ENCODE assay signal across 25 cellular contexts in genomic region chr14:31222834-31223233, GRCh38. TPM values are rescaled to one million over a fixed set of nuclear protein-coding genes. Genes with fewer than 3 reads are reported as not detected.
DNase-seq lines count a peak whose midpoint lies in the region; ATAC-seq, FAIRE-seq and TF ChIP-seq lines count a peak whose summit lies in the region.
"Had no signal": no experiment of that assay in that cellular context is flagged by ENCODE, and none has a peak within 500 bp of the region (broad histone marks: within the 10 kb centered on the region; RNA-seq: fewer than 3 reads in every experiment).

No MANE protein-coding gene starts in this region.

- in situ Hi-C loops in HepG2 (cut with HindIII; ENCODE audit: extremely low pct_ligation_motif_present, low pct_unique_long_range_greater_than_20kb) = no loop called here

- H3K36me3 Mint-ChIP-seq in naive thymus-derived CD4-positive, alpha-beta T cell = no peaks in the 10 kb centered on the region
- H3K36me3 Mint-ChIP-seq: CD14-positive monocyte; CD4-positive, alpha-beta memory T cell; CD4-positive, CD25-positive, alpha-beta regulatory T cell; CD8-positive, alpha-beta memory T cell had no signal

- no peak for ATAC-seq in HepG2
- ATAC-seq in right lobe of liver = no peak
- ATAC-seq in left colon = peak; percentile 21
- no peak for ATAC-seq in naive thymus-derived CD4-positive, alpha-beta T cell
- ATAC-seq: GM12878 had no signal

- TF ChIP-seq EP300 in HepG2 (IDR thresholded peaks at IDR 0.05; ENCODE audit: low read depth in 2 of 2, low read length in 2 of 2) (no peak), HepG2 (CRISPR knock-in tag; IDR thresholded peaks at IDR 0.05; ENCODE audit: borderline replicate concordance) (no peak)

- H3K79me2 ChIP-seq in HepG2 (ENCODE audit: insufficient read depth, low read length) = no peaks in the 10 kb centered on the region

- H3K4me3 ChIP-seq in HepG2 (replicated peaks in 1 of 3; ENCODE audit: insufficient read depth in 1 of 3, low read depth in 2 of 3, low read length in 3 of 3) (no peak overlapping the region), right lobe of liver (no peak overlapping the region)
- H3K4me3 ChIP-seq in naive thymus-derived CD4-positive, alpha-beta T cell (ENCODE audit: low read length) = no peak overlapping the region
- H3K4me3 ChIP-seq: BLaER1, GM12878 had no signal

- H3K27ac ChIP-seq in HepG2 (ENCODE audit: extremely low read length, insufficient read depth, low read length) (no peak overlapping the region), right lobe of liver (no peak overlapping the region)
- H3K27ac ChIP-seq in naive thymus-derived CD4-positive, alpha-beta T cell (ENCODE audit: low read depth, low read length) = no peak overlapping the region
- H3K27ac ChIP-seq: 22Rv1, BLaER1 had no signal

- H3K4me1 ChIP-seq in HepG2 (ENCODE audit: insufficient read depth, low read length) (peaks cover 8% of the 10 kb centered on the region), right lobe of liver (no peaks in the 10 kb centered on the region)
- no peaks in the 10 kb centered on the region for H3K4me1 ChIP-seq in naive thymus-derived CD4-positive, alpha-beta T cell (ENCODE audit: control insufficient read depth in 2 of 2, insufficient read depth in 2 of 2, low read length in 2 of 2)
- H3K4me1 ChIP-seq: BE2C, BLaER1 had no signal

- H4K20me1 ChIP-seq in HepG2 (ENCODE audit: insufficient read depth, low read length) = no peaks in the 10 kb centered on the region
- H4K20me1 ChIP-seq: BLaER1 had no signal

- H3K36me3 ChIP-seq in HepG2 (replicated peaks in 1 of 2; ENCODE audit: control insufficient read depth in 1 of 2, insufficient read depth in 2 of 2, low read length in 2 of 2) (no peaks in the 10 kb centered on the region), right lobe of liver (no peaks in the 10 kb centered on the region)
- H3K36me3 ChIP-seq in naive thymus-derived CD4-positive, alpha-beta T cell (ENCODE audit: control insufficient read depth in 2 of 3, insufficient read depth in 3 of 3, low read length in 3 of 3) = no peaks in the 10 kb centered on the region
- H3K36me3 ChIP-seq: BE2C, BLaER1 had no signal

- H3K9me3 ChIP-seq in HepG2 (ENCODE audit: low read length) (no peaks in the 10 kb centered on the region), right lobe of liver (no peaks in the 10 kb centered on the region)
- no peaks in the 10 kb centered on the region for H3K9me3 ChIP-seq in naive thymus-derived CD4-positive, alpha-beta T cell (ENCODE audit: control insufficient read depth in 2 of 3, low read length in 3 of 3)
- H3K9me3 ChIP-seq: BE2C, BLaER1 had no signal

- no TSS peak for BruUV-seq in HepG2 (replicated peaks; lab: Mats Ljungman, UMichigan)

- H3K27me3 Mint-ChIP-seq in naive thymus-derived CD4-positive, alpha-beta T cell = peaks cover 0 to 6% (median 0%) of the 10 kb centered on the region in 5 donors
- H3K27me3 Mint-ChIP-seq: CD8-positive, alpha-beta memory T cell had no signal

- intact Hi-C loops in HepG2 (cut with micrococcal nuclease; ENCODE audit: unreplicated experiment) = no loop called here
- intact Hi-C loops in right lobe of liver (cut with DNase I) = no loop called here
- intact Hi-C loops in left colon (cut with DNase I, micrococcal nuclease) = no loop called here
- intact Hi-C loops in naive thymus-derived CD4-positive, alpha-beta T cell (cut with micrococcal nuclease) = no loop called here

- H3K9me3 Mint-ChIP-seq in naive thymus-derived CD4-positive, alpha-beta T cell = peaks cover 0 to 9% (median 0%) of the 10 kb centered on the region in 11 donors
- H3K9me3 Mint-ChIP-seq: CD14-positive monocyte; CD4-positive, CD25-positive, alpha-beta regulatory T cell had no signal

- no peak for TF ChIP-seq RAD21 in HepG2 (CRISPR knock-in tag; IDR thresholded peaks at IDR 0.05)

- H3K27ac Mint-ChIP-seq in naive thymus-derived CD4-positive, alpha-beta T cell = no peak overlapping the region
- H3K27ac Mint-ChIP-seq: CD4-positive, alpha-beta memory T cell; CD8-positive, alpha-beta memory T cell had no signal

- H2AFZ ChIP-seq in HepG2 (ENCODE audit: low read length) = no peak overlapping the region

- FAIRE-seq in HepG2 (lab: Jason Lieb, UNC) = no peak
- FAIRE-seq: GM12878, GM12892, GM18507 had no signal

- DNase-seq in HepG2 (ENCODE audit: low spot score) = no peak
- DNase-seq in right lobe of liver = no peak
- DNase-seq in left colon = no peak
- DNase-seq in NCI-H2081 (lab: John Stamatoyannopoulos, UW) = no peak
- no peak for DNase-seq in naive thymus-derived CD4-positive, alpha-beta T cell
- DNase-seq: ACHN; BE2C; C1 segment of cervical spinal cord; CD4-positive, alpha-beta memory T cell; CD4-positive, CD25-positive, alpha-beta regulatory T cell; CD8-positive, alpha-beta memory T cell; COR-L47; DMS 273 treated with DMSO at 0.1 percent for 48 hours; DMS153; DMS53; DMS79; DND-41; EL; GDM1 had no signal

- TF ChIP-seq CTCF in HepG2 (CRISPR knock-in tag; IDR thresholded peaks at IDR 0.05) (no peak), right lobe of liver (IDR thresholded peaks at IDR 0.05) (no peak)

- POLR2A ChIA-PET in HepG2 (lab: Yijun Ruan, JAX) = interaction anchor here (2.6 to 4.0 kb wide), 2 partner anchors 15 to 35 kb away, joined by 6 to 30 read pairs; partner anchors contain the start of gene HECTD1
- POLR2A ChIA-PET in naive thymus-derived CD4-positive, alpha-beta T cell (lab: Charles Lee) = no interaction called here

- CTCF ChIA-PET in HepG2 (lab: Yijun Ruan, JAX; ENCODE audit: low intra/inter-chr PET ratio, low total read pairs) = no interaction called here
- CTCF ChIA-PET in naive thymus-derived CD4-positive, alpha-beta T cell (lab: Charles Lee) = no interaction called here

- no peak overlapping the region for H3K9ac ChIP-seq in HepG2 (ENCODE audit: insufficient read depth, low read depth, low read length)
- H3K9ac ChIP-seq: BLaER1 had no signal

- no peak overlapping the region for H3K4me3 Mint-ChIP-seq in naive thymus-derived CD4-positive, alpha-beta T cell
- H3K4me3 Mint-ChIP-seq: CD14-positive monocyte; CD4-positive, alpha-beta memory T cell; CD4-positive, CD25-positive, alpha-beta regulatory T cell; CD8-positive, alpha-beta memory T cell had no signal

- H3K4me2 ChIP-seq in HepG2 (ENCODE audit: low read depth, low read length) = no peak overlapping the region
- H3K4me2 ChIP-seq: BLaER1 had no signal

- no peak for TF ChIP-seq POLR2A in HepG2 (IDR thresholded peaks at IDR 0.05; ENCODE audit: insufficient read depth in 1 of 2, low read depth in 2 of 2, low read length in 2 of 2)
- no peak for TF ChIP-seq POLR2A in right lobe of liver (IDR thresholded peaks at IDR 0.05)

- WGBS in HepG2 (ENCODE audit: low lambda C conversion rate) = 73% methylated on average over 1 of the region's 1 CpG
- WGBS in right lobe of liver (ENCODE audit: insufficient coverage, low coverage, low lambda C conversion rate, missing lambda C conversion rate) = 92% methylated on average over 1 of the region's 1 CpG

- H3K4me1 Mint-ChIP-seq in naive thymus-derived CD4-positive, alpha-beta T cell = no peaks in the 10 kb centered on the region
- H3K4me1 Mint-ChIP-seq: CD14-positive monocyte; CD4-positive, alpha-beta memory T cell; CD4-positive, CD25-positive, alpha-beta regulatory T cell; CD8-positive, alpha-beta memory T cell had no signal

- no peaks in the 10 kb centered on the region for H3K27me3 ChIP-seq in HepG2 (ENCODE audit: control insufficient read depth in 1 of 2, insufficient read depth in 2 of 2, low read length in 2 of 2)
- no peaks in the 10 kb centered on the region for H3K27me3 ChIP-seq in right lobe of liver
- H3K27me3 ChIP-seq in naive thymus-derived CD4-positive, alpha-beta T cell (ENCODE audit: control insufficient read depth in 2 of 2, insufficient read depth in 2 of 2, low read length in 2 of 2) = no peaks in the 10 kb centered on the region
- H3K27me3 ChIP-seq: BE2C, BLaER1 had no signal

TF ChIP-seq in HepG2, 621 proteins besides CTCF, POLR2A, EP300 and RAD21 (continues in another document):
- TF ChIP-seq ATF2 (CRISPR knock-in tag; IDR thresholded peaks at IDR 0.05) = no peak
- no peak for TF ChIP-seq FOXA3 (CRISPR knock-in tag; IDR thresholded peaks at IDR 0.05)

RNA-seq across cellular contexts. Expression of gene HECTD1, which starts 15.2 kb away (rescaled TPM):
- total RNA-seq in HepG2 (2016; rRNA removed; fragmentation: Illumina TruSeq; extraction: Trizol) (560 and 761 TPM in 2 replicates), right lobe of liver (100 to 1,000 TPM in 5 of 6 experiments, 10 to 100 TPM in 1; 77.2 to 167 (median 119) TPM), left colon (100 to 1,000 TPM; 129 to 142 TPM)
- 152 and 185 TPM in 2 replicates for total RNA-seq in HepG2 (2016; cell fraction: cytosol; rRNA removed; fragmentation: Illumina TruSeq; extraction: Trizol; ENCODE audit: low read depth)
- total RNA-seq in HepG2 (2016; cell fraction: insoluble cytoplasmic fraction; rRNA removed; fragmentation: Illumina TruSeq; extraction: Trizol) = 547 and 739 TPM in 2 replicates
- 193 and 217 TPM in 2 replicates for total RNA-seq in HepG2 (2016; cell fraction: membrane; rRNA removed; fragmentation: Illumina TruSeq; extraction: Trizol)
- total RNA-seq in HepG2 (2016; cell fraction: nucleus; rRNA removed; fragmentation: Illumina TruSeq; extraction: Trizol) = 529 and 592 TPM in 2 replicates
- polyA plus RNA-seq in HepG2 (2011; rRNA removed) = 251 and 312 TPM in 2 replicates
- 136 and 176 TPM in 2 replicates for polyA plus RNA-seq in HepG2 (2011; cell fraction: cytosol; rRNA removed)
- polyA plus RNA-seq in HepG2 (2011; cell fraction: nucleus; rRNA removed) = 261 and 311 TPM in 2 replicates
- polyA plus RNA-seq in HepG2 (2012) = 201 and 210 TPM in 2 replicates
- polyA plus RNA-seq in HepG2 (2016; cell fraction: cytosol; fragmentation: Illumina TruSeq; extraction: Trizol; ENCODE audit: low read depth) = 18.3 and 18.5 TPM in 2 replicates
- 345 and 361 TPM in 2 replicates for polyA plus RNA-seq in HepG2 (2016; cell fraction: insoluble cytoplasmic fraction; fragmentation: Illumina TruSeq; extraction: Trizol; ENCODE audit: low read depth)
- 42.8 and 42.9 TPM in 2 replicates for polyA plus RNA-seq in HepG2 (2016; cell fraction: membrane; fragmentation: Illumina TruSeq; extraction: Trizol; ENCODE audit: low read depth)
- polyA plus RNA-seq in HepG2 (2016; cell fraction: nucleus; fragmentation: Illumina TruSeq; extraction: Trizol; ENCODE audit: insufficient read depth, low read depth) = 433 and 489 TPM in 2 replicates
- polyA minus RNA-seq in HepG2 (2011; rRNA and poly(A)+ RNA removed; ENCODE audit: low replicate concordance) = 372 and 1,089 TPM in 2 replicates
- 426 and 459 TPM in 2 replicates for polyA minus RNA-seq in HepG2 (2011; cell fraction: cytosol; rRNA and poly(A)+ RNA removed)
- 772 and 919 TPM in 2 replicates for polyA minus RNA-seq in HepG2 (2011; cell fraction: nucleus; rRNA and poly(A)+ RNA removed)
- total RNA-seq in naive thymus-derived CD4-positive, alpha-beta T cell = 100 to 1,000 TPM; 115 to 163 (median 158) TPM
- 10 to 100 TPM; 25.5 to 33.9 TPM for polyA plus RNA-seq in naive thymus-derived CD4-positive, alpha-beta T cell
